In the genomic region with DNA sequence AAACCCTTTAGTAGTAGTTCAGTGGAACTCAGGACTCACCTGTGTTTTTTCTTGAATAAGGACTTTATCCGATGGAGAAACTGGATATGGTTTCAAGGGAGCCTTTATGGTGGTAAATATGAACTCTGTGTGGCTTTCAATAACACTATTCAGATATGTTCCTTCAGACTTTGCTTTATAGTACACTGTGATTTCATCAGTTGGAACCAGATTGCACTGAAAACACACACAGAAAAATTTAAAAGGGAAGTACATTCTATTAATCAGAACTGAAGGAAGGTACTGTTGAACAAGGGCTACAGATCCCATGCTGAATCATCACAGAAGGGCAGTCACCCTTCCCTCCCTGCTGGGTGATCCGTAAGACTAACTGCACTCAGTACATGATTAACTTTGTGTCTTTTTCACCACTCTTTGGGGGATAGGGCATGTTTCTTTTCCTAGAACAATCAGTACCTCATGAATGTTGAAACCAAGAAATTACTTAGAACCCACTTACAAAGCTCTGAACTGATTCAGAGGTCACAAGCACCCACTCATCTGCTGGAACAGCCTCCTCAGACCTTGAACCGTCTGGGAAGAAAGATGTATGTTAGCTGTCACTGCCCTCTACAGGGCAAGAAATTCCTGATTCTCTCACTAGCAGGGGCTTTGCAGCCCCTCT, we compare ENCODE assay signal across 1 cellular context.
TF ChIP-seq lines count a peak whose summit lies in the region.

No MANE protein-coding gene starts in this region.

TF ChIP-seq in H1, 55 proteins besides CTCF, POLR2A, EP300 and RAD21 (continued from another document):
- TF ChIP-seq, protein P1, sequence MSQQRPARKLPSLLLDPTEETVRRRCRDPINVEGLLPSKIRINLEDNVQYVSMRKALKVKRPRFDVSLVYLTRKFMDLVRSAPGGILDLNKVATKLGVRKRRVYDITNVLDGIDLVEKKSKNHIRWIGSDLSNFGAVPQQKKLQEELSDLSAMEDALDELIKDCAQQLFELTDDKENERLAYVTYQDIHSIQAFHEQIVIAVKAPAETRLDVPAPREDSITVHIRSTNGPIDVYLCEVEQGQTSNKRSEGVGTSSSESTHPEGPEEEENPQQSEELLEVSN (IDR thresholded peaks at IDR 0.05): no peak
- TF ChIP-seq BRCA1 (IDR thresholded peaks at IDR 0.05; ENCODE audit: low read depth, low read length): no peak
- TF ChIP-seq HDAC2 (IDR thresholded peaks at IDR 0.05; ENCODE audit: borderline replicate concordance in 1 of 2, low read depth in 2 of 2, low read length in 2 of 2): no peak
- TF ChIP-seq FOSL1 (IDR thresholded peaks at IDR 0.05; ENCODE audit: insufficient read depth, low read depth, low read length): no peak
- no peak for TF ChIP-seq CEBPB (IDR thresholded peaks at IDR 0.05; ENCODE audit: low read depth, low read length)
- no peak for TF ChIP-seq CREB1 (IDR thresholded peaks at IDR 0.05)
- TF ChIP-seq ASH2L (IDR thresholded peaks at IDR 0.05; ENCODE audit: low read length): no peak
- no peak for TF ChIP-seq EGR1 (IDR thresholded peaks at IDR 0.05; ENCODE audit: borderline replicate concordance, low read depth, low read length)
- no peak for TF ChIP-seq EZH2 (IDR thresholded peaks at IDR 0.05; ENCODE audit: low read depth, low read length, severe bottlenecking)
- no peak for TF ChIP-seq CTBP2 (IDR thresholded peaks at IDR 0.05; ENCODE audit: borderline replicate concordance, insufficient read depth, insufficient read length, low read length)
- TF ChIP-seq NRF1 (IDR thresholded peaks at IDR 0.05; ENCODE audit: low read depth, low read length): no peak
